22 cellular contexts compared by ENCODE assay signal in the genomic region with DNA sequence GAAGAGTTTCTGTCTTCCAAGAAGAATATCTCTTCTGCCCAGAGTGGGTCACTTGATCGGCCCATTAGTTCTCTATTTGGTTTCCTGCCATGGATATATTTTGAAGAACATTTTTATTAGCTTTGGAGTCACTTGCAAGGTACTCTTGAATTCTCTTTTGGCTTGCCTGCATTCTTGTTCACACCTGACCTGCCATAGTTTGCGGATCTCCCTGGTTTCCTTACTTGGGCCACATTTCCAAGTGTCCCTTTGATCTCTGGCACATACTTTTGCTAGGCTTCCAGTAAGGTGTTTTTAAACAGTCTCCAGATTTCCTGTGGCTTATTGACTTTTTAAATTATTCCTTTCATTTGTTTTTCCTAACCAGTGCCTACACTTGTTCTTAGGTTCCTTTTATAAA.
"Had no signal": no experiment of that assay in that cellular context is flagged by ENCODE, and none has a peak within 500 bp of the region (broad histone marks: within the 10 kb centered on the region; RNA-seq: fewer than 3 reads in every experiment).

No MANE protein-coding gene starts in this region.

- H3K27me3 Mint-ChIP-seq: dendritic cell treated with granulocyte-macrophage colony-stimulating factor and Interleukin-4, amounts not matched to agents 40 ng/mL and 50 ng/mL, for 4 days had no signal

- H3K36me3 ChIP-seq: colonic mucosa, esophagus squamous epithelium, gastrocnemius medialis, heart right ventricle, lower lobe of right lung had no signal

- H3K27ac Mint-ChIP-seq: dendritic cell treated with granulocyte-macrophage colony-stimulating factor and Interleukin-4, amounts not matched to agents 40 ng/mL and 50 ng/mL, for 4 days; mesothelial cell of epicardium; naive B cell had no signal

- H3K9me3 ChIP-seq: colonic mucosa, esophagus squamous epithelium, gastrocnemius medialis, lower lobe of right lung, mucosa of descending colon had no signal

- H3K4me3 Mint-ChIP-seq: dendritic cell treated with granulocyte-macrophage colony-stimulating factor and Interleukin-4, amounts not matched to agents 40 ng/mL and 50 ng/mL, for 4 days; mesothelial cell of epicardium; naive B cell had no signal

- H3K36me3 Mint-ChIP-seq: mesothelial cell of epicardium, naive B cell had no signal

- H3K4me3 ChIP-seq: colonic mucosa, esophagus squamous epithelium, gastrocnemius medialis, heart right ventricle, lower lobe of right lung, mucosa of descending colon had no signal

- H3K4me1 Mint-ChIP-seq: naive B cell had no signal

- H3K4me1 ChIP-seq: colonic mucosa, esophagus squamous epithelium, gastrocnemius medialis, lower lobe of right lung had no signal

- H3K27ac ChIP-seq: colonic mucosa, epithelial cell of prostate, esophagus squamous epithelium, gastrocnemius medialis, heart right ventricle, lower lobe of right lung had no signal

- DNase-seq: colonic mucosa; cortex of kidney; effector CD8-positive, alpha-beta T cell; erythroblast; esophagus squamous epithelium; foreskin fibroblast; foreskin melanocyte; gastrocnemius medialis; glutamatergic neuron; head of caudate nucleus; heart right ventricle; hippocampal formation; left cardiac atrium; left ventricle myocardium superior; lower lobe of right lung; mesenchymal stem cell; mucosa of descending colon; naive B cell had no signal

- H3K27me3 ChIP-seq: colonic mucosa, esophagus squamous epithelium, gastrocnemius medialis, heart right ventricle had no signal

- ATAC-seq: esophagus mucosa, gastrocnemius medialis, heart right ventricle, left cardiac atrium, left ventricle myocardium superior, mucosa of descending colon had no signal
